ENCODE assay signal across 21 cellular contexts in the genomic region with DNA sequence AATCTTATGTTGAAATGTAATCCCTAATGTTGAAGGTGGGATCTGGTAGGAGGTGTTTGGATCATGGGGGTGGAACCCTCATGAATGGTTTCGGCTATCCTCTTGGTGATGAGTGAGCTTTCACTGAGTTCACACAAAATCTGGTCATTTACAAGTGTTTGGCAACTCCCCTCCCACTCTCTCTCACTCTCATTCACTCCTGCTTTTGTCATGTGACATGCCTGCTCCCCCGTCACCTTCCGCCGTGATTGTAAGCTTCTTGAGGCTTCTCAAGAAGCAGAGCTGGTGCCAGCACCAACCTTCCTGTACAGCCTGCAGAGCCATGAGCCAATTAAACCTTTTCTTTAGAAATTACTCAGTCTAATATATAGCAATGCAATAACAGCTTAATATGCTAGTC.
DNase-seq lines count a peak whose midpoint lies in the region; ATAC-seq and TF ChIP-seq lines count a peak whose summit lies in the region.
"Had no signal": no experiment of that assay in that cellular context is flagged by ENCODE, and none has a peak within 500 bp of the region (broad histone marks: within the 10 kb centered on the region; RNA-seq: fewer than 3 reads in every experiment).

No MANE protein-coding gene starts in this region.

- DNase-seq in GM23338 (ENCODE audit: low spot score) (no peak), WTC11 (ENCODE audit: low spot score) (no peak), endodermal cell (peak; percentile 59), progenitor cell of endocrine pancreas (ENCODE audit: low spot score, unreplicated experiment) (no peak), OCI-M2 (lab: John Stamatoyannopoulos, UW; ENCODE audit: unreplicated experiment) (no peak), NCI-H1930 (lab: John Stamatoyannopoulos, UW) (no peak)
- no peak for DNase-seq in CD4-positive, alpha-beta memory T cell
- DNase-seq: 8988T; ACHN; BE2C; C1 segment of cervical spinal cord; Caco-2; Calu3; CD4-positive, CD25-positive, alpha-beta regulatory T cell; CD8-positive, alpha-beta T cell; DMS79 treated with DMSO at 0.1 percent for 48 hours; GDM1 had no signal

- H3K27ac Mint-ChIP-seq in GM23338: no peak overlapping the region
- H3K27ac Mint-ChIP-seq in WTC11: no peak overlapping the region
- H3K27ac Mint-ChIP-seq in endodermal cell: no peak overlapping the region
- H3K27ac Mint-ChIP-seq in progenitor cell of endocrine pancreas: peak overlapping the region; percentile 6
- H3K27ac Mint-ChIP-seq in CD4-positive, alpha-beta memory T cell: no peak overlapping the region
- H3K27ac Mint-ChIP-seq: CD14-positive monocyte; CD4-positive, CD25-positive, alpha-beta regulatory T cell; CD8-positive, alpha-beta T cell had no signal

- H3K27me3 ChIP-seq in GM23338 (ENCODE audit: insufficient read depth): no peaks in the 10 kb centered on the region
- H3K27me3 ChIP-seq in endodermal cell (ENCODE audit: control insufficient read depth, insufficient read depth, low read length, poor library complexity, severe bottlenecking): no peaks in the 10 kb centered on the region
- H3K27me3 ChIP-seq in CD4-positive, alpha-beta memory T cell (ENCODE audit: insufficient read depth, low read length): no peaks in the 10 kb centered on the region
- H3K27me3 ChIP-seq: BLaER1 had no signal

- 83 to 92% methylated on average over 2 to 4 of the region's 4 CpGs for WGBS in endodermal cell (ENCODE audit: insufficient coverage in 1 of 2, insufficient read length in 1 of 2), 2 experiments

- no peaks in the 10 kb centered on the region for H4K20me1 ChIP-seq in GM23338 (replicated peaks; ENCODE audit: insufficient read depth)
- H4K20me1 ChIP-seq: BLaER1 had no signal

- H2AFZ ChIP-seq in GM23338: no peak overlapping the region

- peaks cover 3% of the 10 kb centered on the region; the same call in 1 of the 2 replicates for H3K36me3 ChIP-seq in GM23338 (ENCODE audit: insufficient read depth)
- H3K36me3 ChIP-seq in endodermal cell (ENCODE audit: control insufficient read depth, insufficient read depth, low read length): no peaks in the 10 kb centered on the region
- no peaks in the 10 kb centered on the region for H3K36me3 ChIP-seq in CD4-positive, alpha-beta memory T cell (ENCODE audit: insufficient read depth, low read length)
- H3K36me3 ChIP-seq: BE2C, BLaER1 had no signal

- peaks cover 3% of the 10 kb centered on the region for H3K9me3 ChIP-seq in endodermal cell (ENCODE audit: control insufficient read depth, low read length)
- H3K9me3 ChIP-seq in CD4-positive, alpha-beta memory T cell (ENCODE audit: control insufficient read depth in 1 of 2, low read length in 2 of 2): no peaks in the 10 kb centered on the region
- H3K9me3 ChIP-seq: BE2C, BLaER1, Caco-2 had no signal

- H3K9me3 Mint-ChIP-seq in GM23338 (0 out of 3 replicates have a peak, but pooled peaks cover 2% of the 10 kb centered on the region), WTC11 (0 out of 2 replicates have a peak, but pooled peaks cover 2% of the 10 kb centered on the region), endodermal cell (peaks cover 3% of the 10 kb centered on the region), progenitor cell of endocrine pancreas (ENCODE audit: low read depth) (no peaks in the 10 kb centered on the region)
- H3K9me3 Mint-ChIP-seq in CD4-positive, alpha-beta memory T cell: peaks cover 0 to 13% (median 8%) of the 10 kb centered on the region in 8 donors

- no peak overlapping the region for H3K4me3 ChIP-seq in GM23338
- H3K4me3 ChIP-seq in endodermal cell (ENCODE audit: low read length): no peak overlapping the region
- H3K4me3 ChIP-seq in CD4-positive, alpha-beta memory T cell (ENCODE audit: low read length in 2 of 2): no peak overlapping the region
- H3K4me3 ChIP-seq: BLaER1, GM12878 had no signal

- H3K4me1 ChIP-seq in GM23338 (ENCODE audit: insufficient read depth) (no peaks in the 10 kb centered on the region; the same call in 1 of the 2 replicates), endodermal cell (ENCODE audit: control insufficient read depth, insufficient read depth, low read length) (no peaks in the 10 kb centered on the region)
- no peaks in the 10 kb centered on the region for H3K4me1 ChIP-seq in CD4-positive, alpha-beta memory T cell (ENCODE audit: insufficient read depth, low read length)
- H3K4me1 ChIP-seq: BE2C, Caco-2 had no signal

- no peak overlapping the region for H3K9ac ChIP-seq in endodermal cell (ENCODE audit: extremely low read depth, low read length, poor library complexity, severe bottlenecking)
- H3K9ac ChIP-seq: BLaER1 had no signal

- H3K4me2 ChIP-seq in GM23338: no peak overlapping the region

- H3K27me3 Mint-ChIP-seq in GM23338 (ENCODE audit: insufficient read depth, low read depth, poor library complexity) (peaks cover 5% of the 10 kb centered on the region), WTC11 (ENCODE audit: low read depth) (no peaks in the 10 kb centered on the region), endodermal cell (ENCODE audit: insufficient read depth) (no peaks in the 10 kb centered on the region), progenitor cell of endocrine pancreas (no peaks in the 10 kb centered on the region)
- no peaks in the 10 kb centered on the region for H3K27me3 Mint-ChIP-seq in CD4-positive, alpha-beta memory T cell
- H3K27me3 Mint-ChIP-seq: CD4-positive, CD25-positive, alpha-beta regulatory T cell had no signal

- intact Hi-C loops in CD4-positive, alpha-beta memory T cell (cut with micrococcal nuclease): no loop called here

- ATAC-seq in GM23338: peak; percentile 34; the same call in 2 of the 3 replicates
- peak; percentile 66 for ATAC-seq in WTC11
- no peak for ATAC-seq in GM21717 (IDR thresholded peaks at IDR 0.05; ENCODE audit: unreplicated experiment)
- ATAC-seq: CD8-positive, alpha-beta T cell; GM12878 had no signal

- H3K4me1 Mint-ChIP-seq in GM23338: peaks cover 5% of the 10 kb centered on the region; the same call in 2 of the 3 replicates
- peaks cover 11% of the 10 kb centered on the region for H3K4me1 Mint-ChIP-seq in WTC11
- peaks cover 9% of the 10 kb centered on the region for H3K4me1 Mint-ChIP-seq in endodermal cell
- H3K4me1 Mint-ChIP-seq in progenitor cell of endocrine pancreas (ENCODE audit: low read depth): peaks cover 2% of the 10 kb centered on the region
- no peaks in the 10 kb centered on the region for H3K4me1 Mint-ChIP-seq in CD4-positive, alpha-beta memory T cell
- H3K4me1 Mint-ChIP-seq: CD14-positive monocyte; CD4-positive, CD25-positive, alpha-beta regulatory T cell had no signal

- H3F3A ChIP-seq in GM23338 (replicated peaks; ENCODE audit: low read depth): no peaks in the 10 kb centered on the region

- H3K4me3 Mint-ChIP-seq in GM23338: no peak overlapping the region
- no peak overlapping the region for H3K4me3 Mint-ChIP-seq in WTC11
- no peak overlapping the region for H3K4me3 Mint-ChIP-seq in endodermal cell
- no peak overlapping the region for H3K4me3 Mint-ChIP-seq in progenitor cell of endocrine pancreas (ENCODE audit: low read depth)
- H3K4me3 Mint-ChIP-seq in CD4-positive, alpha-beta memory T cell: no peak overlapping the region
- H3K4me3 Mint-ChIP-seq: CD14-positive monocyte; CD4-positive, CD25-positive, alpha-beta regulatory T cell; CD8-positive, alpha-beta T cell had no signal

- H3K9me2 ChIP-seq in GM23338 (ENCODE audit: insufficient read depth): peaks cover 4% of the 10 kb centered on the region; the same call in 1 of the 2 replicates

- no peaks in the 10 kb centered on the region for H3K36me3 Mint-ChIP-seq in GM23338 (ENCODE audit: low read depth)
- no peaks in the 10 kb centered on the region for H3K36me3 Mint-ChIP-seq in WTC11
- H3K36me3 Mint-ChIP-seq in endodermal cell (ENCODE audit: low read depth): no peaks in the 10 kb centered on the region
- no peaks in the 10 kb centered on the region for H3K36me3 Mint-ChIP-seq in progenitor cell of endocrine pancreas (ENCODE audit: insufficient read depth)
- no peaks in the 10 kb centered on the region for H3K36me3 Mint-ChIP-seq in CD4-positive, alpha-beta memory T cell
- H3K36me3 Mint-ChIP-seq: CD14-positive monocyte; CD4-positive, CD25-positive, alpha-beta regulatory T cell; CD8-positive, alpha-beta T cell had no signal

- TF ChIP-seq CTCF in GM23338 (conservative IDR thresholded peaks at IDR 0.05; ENCODE audit: low read depth in 2 of 2): no peak
- TF ChIP-seq CTCF in WTC11 (IDR thresholded peaks at IDR 0.05): no peak
- no peak for TF ChIP-seq CTCF in endodermal cell (conservative IDR thresholded peaks at IDR 0.05)
- TF ChIP-seq CTCF in progenitor cell of endocrine pancreas (IDR thresholded peaks at IDR 0.05; ENCODE audit: unreplicated experiment): no peak

- H3K79me2 ChIP-seq in GM23338 (replicated peaks; ENCODE audit: insufficient read depth): no peaks in the 10 kb centered on the region

- POLR2A ChIA-PET in WTC11 (lab: Charles Lee): interaction anchor here (0.6 kb wide), 1 partner anchor 57 kb away, joined by 3 read pairs; no protein-coding TSS in a partner anchor
- POLR2A ChIA-PET in CD4-positive, alpha-beta memory T cell (lab: Charles Lee; ENCODE audit: partially characterized antibody): no interaction called here

- H3K27ac ChIP-seq in GM23338 (ENCODE audit: low read depth) (no peak overlapping the region), endodermal cell (ENCODE audit: low read depth, low read length) (no peak overlapping the region)
- no peak overlapping the region for H3K27ac ChIP-seq in CD4-positive, alpha-beta memory T cell (ENCODE audit: low read depth, low read length)
- H3K27ac ChIP-seq: BLaER1 had no signal

- CTCF ChIA-PET in WTC11 (lab: Charles Lee): interaction anchor here (0.7 kb wide), 1 partner anchor 82 kb away, joined by 3 read pairs; no protein-coding TSS in a partner anchor
- CTCF ChIA-PET in CD4-positive, alpha-beta memory T cell (lab: Charles Lee; ENCODE audit: partially characterized antibody): no interaction called here

TF ChIP-seq in GM23338, 12 proteins besides CTCF, POLR2A, EP300 and RAD21 (continues in another document):
- no peak for TF ChIP-seq CREB1 (CRISPR knock-in tag; IDR thresholded peaks at IDR 0.05; ENCODE audit: low read depth)
- TF ChIP-seq ZNF331 (CRISPR knock-in tag; IDR thresholded peaks at IDR 0.05; ENCODE audit: low read depth): no peak

TF ChIP-seq in WTC11, 78 proteins besides CTCF, POLR2A, EP300 and RAD21:
- TF ChIP-seq USF2 (CRISPR knock-in tag; IDR thresholded peaks at IDR 0.05) (peak; percentile 63), ZNF121 (CRISPR knock-in tag; IDR thresholded peaks at IDR 0.05) (no peak)
TF ChIP-seq in WTC11: peak in this region for 1.
